8 cellular contexts compared by ENCODE assay signal in genomic region chr11:110362916-110363574, GRCh38.
A peak's percentile ranks its signal among the peaks of the same experiment; 100 is the strongest.
DNase-seq lines count a peak whose midpoint lies in the region; ATAC-seq and TF ChIP-seq lines count a peak whose summit lies in the region.

No MANE protein-coding gene starts in this region.

- peak overlapping the region; percentile 60 to 72 (median 66) for H3K27ac ChIP-seq in upper lobe of left lung
- peak overlapping the region in 1 of 2 donors; percentile 47 for H3K27ac ChIP-seq in testis

- no peak for ATAC-seq in Right ventricle myocardium superior (ENCODE audit: poor library complexity)
- no peak for ATAC-seq in Right ventricle myocardium inferior
- no peak for ATAC-seq in upper lobe of left lung (ENCODE audit: low FRiP score in 2 of 2)
- ATAC-seq in GM21528 (IDR thresholded peaks at IDR 0.05; ENCODE audit: low FRiP score, unreplicated experiment): no peak

- H3K4me3 Mint-ChIP-seq in activated CD4-positive, alpha-beta memory T cell treated with anti-CD3 and anti-CD28 coated beads for 36 hours: no peak overlapping the region

- in situ Hi-C loops in SK-MEL-5 (cut with HindIII; ENCODE audit: low pct_unique_long_range_greater_than_20kb, low sequenced_read_pairs): no loop called here

- DNase-seq in Right ventricle myocardium superior (peak; percentile 40), Right ventricle myocardium inferior (ENCODE audit: missing footprints) (no peak), SK-MEL-5 (ENCODE audit: low read depth, low spot score) (peak; percentile 86), iPS-NIHi11 (ENCODE audit: low spot score) (peak; percentile 37), upper lobe of left lung (peak in 1 of 2 donors; percentile 44), testis (no peak)
- no peak for DNase-seq in activated CD4-positive, alpha-beta memory T cell treated with anti-CD3 and anti-CD28 coated beads for 36 hours

- H3K27me3 ChIP-seq in upper lobe of left lung: no peaks in the 10 kb centered on the region
- no peaks in the 10 kb centered on the region for H3K27me3 ChIP-seq in testis

- H3K36me3 ChIP-seq in upper lobe of left lung (no peaks in the 10 kb centered on the region), testis (ENCODE audit: low read depth, missing control alignments) (no peaks in the 10 kb centered on the region)

- H3K36me3 Mint-ChIP-seq in activated CD4-positive, alpha-beta memory T cell treated with anti-CD3 and anti-CD28 coated beads for 36 hours: no peaks in the 10 kb centered on the region

- H3K4me3 ChIP-seq in upper lobe of left lung (no peak overlapping the region), testis (no peak overlapping the region)

- TF ChIP-seq CTCF in upper lobe of left lung (IDR thresholded peaks at IDR 0.05) (no peak), testis (IDR thresholded peaks at IDR 0.05) (no peak)

- TF ChIP-seq POLR2A in upper lobe of left lung (IDR thresholded peaks at IDR 0.05): no peak
- TF ChIP-seq POLR2A in testis (IDR thresholded peaks at IDR 0.05): no peak

- peaks cover 8% of the 10 kb centered on the region for H3K4me1 Mint-ChIP-seq in activated CD4-positive, alpha-beta memory T cell treated with anti-CD3 and anti-CD28 coated beads for 36 hours (ENCODE audit: low read depth)

- no peaks in the 10 kb centered on the region for H3K9me3 Mint-ChIP-seq in activated CD4-positive, alpha-beta memory T cell treated with anti-CD3 and anti-CD28 coated beads for 36 hours

- no peak overlapping the region for H3K27ac Mint-ChIP-seq in activated CD4-positive, alpha-beta memory T cell treated with anti-CD3 and anti-CD28 coated beads for 36 hours

- CTCF ChIA-PET in activated CD4-positive, alpha-beta memory T cell treated with anti-CD3 and anti-CD28 coated beads for 36 hours (lab: Charles Lee): interaction anchor here (1.1 to 1.3 kb wide), 2 partner anchors 9 to 162 kb away, joined by 3 to 5 read pairs; no protein-coding TSS in a partner anchor

- POLR2A ChIA-PET in activated CD4-positive, alpha-beta memory T cell treated with anti-CD3 and anti-CD28 coated beads for 36 hours (lab: Charles Lee): interaction anchor here (0.7 to 1.0 kb wide), 2 partner anchors 9 to 14 kb away, joined by 3 read pairs; no protein-coding TSS in a partner anchor

- WGBS in upper lobe of left lung, 2 donors: 15 to 30% methylated on average over 6 of the region's 6 CpGs
- 20 to 31% methylated on average over 6 of the region's 6 CpGs for WGBS in testis, 2 donors

- H3K4me1 ChIP-seq in upper lobe of left lung (peaks cover 19 to 27% (median 23%) of the 10 kb centered on the region in 4 donors), testis (peaks cover 8% of the 10 kb centered on the region)

- H3K27me3 Mint-ChIP-seq in activated CD4-positive, alpha-beta memory T cell treated with anti-CD3 and anti-CD28 coated beads for 36 hours: peaks cover 3% of the 10 kb centered on the region

- TF ChIP-seq EP300 in upper lobe of left lung (IDR thresholded peaks at IDR 0.05): peak in 1 of 4 donors; percentile 25

- intact Hi-C loops in Right ventricle myocardium superior (cut with DNase I): loop anchor here (10.0 kb wide), 1 partner anchor 68 kb away; the partner anchor contains the start of gene RDX
- intact Hi-C loops in Right ventricle myocardium inferior (cut with DNase I): loop anchor here (10.0 kb wide), 1 partner anchor 268 kb away; the partner anchor contains the start of gene ZC3H12C
- intact Hi-C loops in testis (cut with DNase I; ENCODE audit: low total_unique reads): no loop called here
- intact Hi-C loops in activated CD4-positive, alpha-beta memory T cell treated with anti-CD3 and anti-CD28 coated beads for 36 hours (cut with micrococcal nuclease): no loop called here

- no peaks in the 10 kb centered on the region for H3K9me3 ChIP-seq in upper lobe of left lung
- no peaks in the 10 kb centered on the region for H3K9me3 ChIP-seq in testis

Comparison
In these comparisons a context has a peak if more than half of its experiments do, and no peak if none do; other contexts are left out.
1. DNase-seq: peak in Right ventricle myocardium superior (single experiment), SK-MEL-5 (single experiment) and iPS-NIHi11 (single experiment); none in Right ventricle myocardium inferior (single experiment), testis (single experiment) and activated CD4-positive, alpha-beta memory T cell treated with anti-CD3 and anti-CD28 coated beads for 36 hours (single experiment).
2. intact Hi-C loops: an anchor here in Right ventricle myocardium superior (10.0 kb wide) and Right ventricle myocardium inferior (10.0 kb wide); none called in testis and activated CD4-positive, alpha-beta memory T cell treated with anti-CD3 and anti-CD28 coated beads for 36 hours.